Comparison of ENCODE assay signal across 10 cellular contexts in genomic region chr18:906416-907170, GRCh38. TPM values are rescaled to one million over a fixed set of nuclear protein-coding genes. Genes with fewer than 3 reads are reported as not detected.
A peak's percentile ranks its signal among the peaks of the same experiment; 100 is the strongest.
DNase-seq lines count a peak whose midpoint lies in the region; ATAC-seq, FAIRE-seq and TF ChIP-seq lines count a peak whose summit lies in the region.
"Had no signal": no experiment of that assay in that cellular context is flagged by ENCODE, and none has a peak within 500 bp of the region (broad histone marks: within the 10 kb centered on the region; RNA-seq: fewer than 3 reads in every experiment).

No MANE protein-coding gene starts in this region.

- H3K27me3 ChIP-seq in mammary epithelial cell (ENCODE audit: insufficient read depth, low read length): peaks cover 54% of the 10 kb centered on the region
- peaks cover 45 to 98% (median 68%) of the 10 kb centered on the region in 3 experiments for H3K27me3 ChIP-seq in neuronal stem cell (ENCODE audit: control insufficient read depth in 3 of 3, insufficient read depth in 3 of 3, low read depth in 1 of 3, low read length in 3 of 3)

- H3K9ac ChIP-seq in mammary epithelial cell (ENCODE audit: insufficient read depth, low read length): no peak overlapping the region
- no peak overlapping the region for H3K9ac ChIP-seq in neuronal stem cell (ENCODE audit: low read depth, low read length, poor library complexity)

- 13% methylated on average over 30 of the region's 50 CpGs for WGBS in mammary epithelial cell (ENCODE audit: low coverage, missing lambda C conversion rate)
- WGBS in neuronal stem cell (ENCODE audit: extremely low coverage in 2 of 2, insufficient read length in 2 of 2, insufficient replicate concordance in 1 of 2), 2 donors: no CpG with 5 or more reads among the region's 50 CpGs

- H2BK12ac ChIP-seq in neuronal stem cell (ENCODE audit: low read length): no peak overlapping the region

- H3K4me2 ChIP-seq in mammary epithelial cell (ENCODE audit: insufficient read depth, low read depth, low read length) (peak overlapping the region; percentile 14), neuronal stem cell (ENCODE audit: insufficient read depth, low read length, poor library complexity, severe bottlenecking) (peak overlapping the region; percentile 90)

- H3K79me2 ChIP-seq in mammary epithelial cell (ENCODE audit: insufficient read depth, low read length): no peaks in the 10 kb centered on the region

- intact Hi-C loops in mammary epithelial cell (cut with micrococcal nuclease): loop anchor here (5.0 to 10.0 kb wide), 2 partner anchors 36 to 158 kb away; no protein-coding TSS in a partner anchor

- H3K4me3 ChIP-seq in mammary epithelial cell (replicated peaks in 1 of 3; ENCODE audit: insufficient read depth in 1 of 3, low read depth in 2 of 3, low read length in 3 of 3) (peak overlapping the region in 1 of 3 experiments; percentile 3), neuronal stem cell (ENCODE audit: low read length in 2 of 2) (peak overlapping the region in 1 of 2 donors; percentile 67)

- no peak overlapping the region for H3K4ac ChIP-seq in neuronal stem cell (ENCODE audit: low read length)

- H2BK15ac ChIP-seq in neuronal stem cell (ENCODE audit: low read length): no peak overlapping the region

- H3K9me3 ChIP-seq in mammary epithelial cell (replicated peaks; ENCODE audit: insufficient read depth, low read length) (no peaks in the 10 kb centered on the region), neuronal stem cell (replicated peaks in 1 of 2; ENCODE audit: control insufficient read depth in 2 of 2, insufficient read depth in 1 of 2, low read depth in 1 of 2, low read length in 2 of 2) (no peaks in the 10 kb centered on the region)

- H3K27ac ChIP-seq in mammary epithelial cell (ENCODE audit: insufficient read depth, low read depth, low read length): no peak overlapping the region
- H3K27ac ChIP-seq in neuronal stem cell (replicated peaks; ENCODE audit: low read length): no peak overlapping the region

- no peak overlapping the region for H2AK5ac ChIP-seq in neuronal stem cell (ENCODE audit: low read depth, low read length)

- no peak for TF ChIP-seq CTCF in mammary epithelial cell (conservative IDR thresholded peaks at IDR 0.05 in 1 of 2, IDR thresholded peaks at IDR 0.05 in 1 of 2; ENCODE audit: extremely low read depth in 1 of 2, insufficient read depth in 1 of 2, low read depth in 1 of 2, low read length in 2 of 2)

- dilution Hi-C loops in mammary epithelial cell (cut with HindIII; ENCODE audit: low sequenced_read_pairs): no loop called here

- H2BK5ac ChIP-seq in neuronal stem cell (ENCODE audit: low read length): no peak overlapping the region

- no peak overlapping the region for H2BK120ac ChIP-seq in neuronal stem cell (ENCODE audit: low read depth, low read length)

- DNase-seq in DMS79 treated with DMSO at 0.1 percent for 48 hours (lab: John Stamatoyannopoulos, UW) (peak; percentile 96), NCI-H2029 (lab: John Stamatoyannopoulos, UW) (peak; percentile 67), mammary epithelial cell (no peak), neuronal stem cell (ENCODE audit: low spot score) (no peak), RCC 7860 (ENCODE audit: low spot score) (no peak), NCI-H1048 (lab: John Stamatoyannopoulos, UW) (no peak)
- DNase-seq: NCI-H526 treated with DMSO at 0.1 percent for 48 hours had no signal

- in situ Hi-C loops in mammary epithelial cell (cut with MboI; ENCODE audit: low sequenced_read_pairs in 2 of 2): no loop called here

- peaks cover 8% of the 10 kb centered on the region for H3K4me1 ChIP-seq in mammary epithelial cell (ENCODE audit: insufficient read depth, low read length)
- H3K4me1 ChIP-seq in neuronal stem cell (ENCODE audit: control insufficient read depth in 2 of 2, insufficient read depth in 1 of 2, low read depth in 1 of 2, low read length in 2 of 2): peaks cover 4 to 10% of the 10 kb centered on the region in 2 donors

- H3K36me3 ChIP-seq in mammary epithelial cell (ENCODE audit: insufficient read depth, low read length) (no peaks in the 10 kb centered on the region), neuronal stem cell (replicated peaks in 1 of 2; ENCODE audit: control insufficient read depth in 2 of 2, insufficient read depth in 2 of 2, low read length in 2 of 2) (no peaks in the 10 kb centered on the region)

- H3K79me1 ChIP-seq in neuronal stem cell (ENCODE audit: low read depth, low read length): no peaks in the 10 kb centered on the region

- H4K20me1 ChIP-seq in mammary epithelial cell (ENCODE audit: insufficient read depth, low read length): no peaks in the 10 kb centered on the region

- H3K23ac ChIP-seq in neuronal stem cell (ENCODE audit: low read depth, low read length, poor library complexity): peak overlapping the region; percentile 26

- FAIRE-seq in RCC 7860 (lab: Jason Lieb, UNC): no peak
- FAIRE-seq: bronchial epithelial cell had no signal

- BruUV-seq in mammary epithelial cell (replicated peaks; lab: Mats Ljungman, UMichigan): no TSS peak

- ATAC-seq in HG03521 (IDR thresholded peaks at IDR 0.05; ENCODE audit: unreplicated experiment) (no peak), HG02840 (IDR thresholded peaks at IDR 0.05; ENCODE audit: low FRiP score, unreplicated experiment) (no peak)

- no peak overlapping the region for H4K91ac ChIP-seq in neuronal stem cell (ENCODE audit: low read depth, low read length, poor library complexity)

- CTCF ChIA-PET in mammary epithelial cell (lab: Charles Lee; ENCODE audit: low non-redundant PET): no interaction called here

- peak overlapping the region; percentile 58 for H3K18ac ChIP-seq in neuronal stem cell (ENCODE audit: low read length)

- no peak overlapping the region for H3K14ac ChIP-seq in neuronal stem cell (ENCODE audit: low read length)

- H4K8ac ChIP-seq in neuronal stem cell (ENCODE audit: low read depth, low read length): no peak overlapping the region

- H2AFZ ChIP-seq in mammary epithelial cell (ENCODE audit: low read depth, low read length) (no peak overlapping the region), neuronal stem cell (ENCODE audit: low read length) (peak overlapping the region; percentile 45)

RNA-seq across cellular contexts. Expression of gene ADCYAP1, which starts 1.9 kb away (rescaled TPM):
- total RNA-seq in mammary epithelial cell: not detected
- polyA plus RNA-seq in mammary epithelial cell: not detected
- polyA minus RNA-seq in mammary epithelial cell: not detected
- polyA plus RNA-seq in neuronal stem cell (2013, experiment 1 of 2): 0.08 TPM
- 0.04 TPM for polyA plus RNA-seq in neuronal stem cell (2013, experiment 2 of 2)
- total RNA-seq: bronchial epithelial cell had no signal

Comparison
In these comparisons a context has a peak if more than half of its experiments do, and no peak if none do; other contexts are left out.
1. DNase-seq: peak in DMS79 treated with DMSO at 0.1 percent for 48 hours (single experiment) and NCI-H2029 (single experiment); none in mammary epithelial cell (single experiment), neuronal stem cell (single experiment), RCC 7860 (single experiment) and NCI-H1048 (single experiment).